In genomic region chr18:44075038-44075437, GRCh38 we compare ENCODE assay signal across 8 cellular contexts.
"Had no signal": no experiment of that assay in that cellular context is flagged by ENCODE, and none has a peak within 500 bp of the region (broad histone marks: within the 10 kb centered on the region; RNA-seq: fewer than 3 reads in every experiment).

No MANE protein-coding gene starts in this region.

- ATAC-seq: GM23338 had no signal

- FAIRE-seq: H1, H54, HTR-8/SVneo had no signal

- H3K4me2 ChIP-seq: GM23338 had no signal

- H2AFZ ChIP-seq: GM23338 had no signal

- H3K9me3 Mint-ChIP-seq: GM23338, H9, IgD-negative memory B cell had no signal

- H3K4me3 Mint-ChIP-seq: GM23338, H9, IgD-negative memory B cell had no signal

- H3K36me3 Mint-ChIP-seq: IgD-negative memory B cell had no signal

- DNase-seq: H9, HCEC 1CT, KBM-7 had no signal

- H3K4me1 Mint-ChIP-seq: GM23338, H9, IgD-negative memory B cell had no signal

- H3K4me3 ChIP-seq: GM23338 had no signal

- H3K27me3 Mint-ChIP-seq: IgD-negative memory B cell had no signal

- H3K27ac Mint-ChIP-seq: GM23338, H9, IgD-negative memory B cell had no signal
